Comparison of ENCODE assay signal across 2 cellular contexts in the genomic region with DNA sequence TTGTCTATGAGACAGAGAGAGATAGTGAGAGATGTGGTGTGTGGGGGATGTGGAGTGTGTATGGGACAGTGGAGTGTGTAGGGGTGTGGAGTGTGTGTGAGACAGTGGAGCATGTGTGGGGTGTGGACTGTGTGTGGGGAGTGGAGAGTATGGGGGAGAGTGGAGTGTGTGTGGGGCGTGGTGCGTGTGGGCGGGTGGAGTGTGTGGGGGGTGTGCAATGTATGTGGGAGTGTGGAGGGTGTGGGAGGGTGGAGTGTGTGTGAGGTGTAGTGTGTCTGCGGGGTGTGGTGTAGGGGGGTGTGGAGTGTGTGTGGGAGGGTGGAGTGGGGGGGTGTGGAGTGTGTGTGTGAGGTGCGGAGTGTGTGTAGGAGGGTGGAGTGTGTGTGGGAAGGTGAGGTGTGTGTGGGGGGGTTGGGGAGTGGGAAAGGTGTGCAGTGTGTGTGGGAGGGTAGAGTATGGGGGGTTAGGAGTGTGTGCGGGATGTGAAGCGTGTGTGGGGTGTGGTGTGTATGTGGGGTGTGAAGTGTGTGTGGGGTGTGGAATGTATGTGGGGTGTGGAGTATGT.
TF ChIP-seq lines count a peak whose summit lies in the region.

No MANE protein-coding gene starts in this region.

TF ChIP-seq in HEK293, 187 proteins besides CTCF, POLR2A, EP300 and RAD21 (continued from another document and continues in another):
- TF ChIP-seq ZNF777 (tag by site-specific recombination; IDR thresholded peaks at IDR 0.05; ENCODE audit: borderline replicate concordance) (no peak), ZFP37 (tag by site-specific recombination; IDR thresholded peaks at IDR 0.05) (no peak), IKZF3 (tag by site-specific recombination; IDR thresholded peaks at IDR 0.05) (no peak), ZNF621 (tag by site-specific recombination; IDR thresholded peaks at IDR 0.05) (no peak), ZNF23 (tag by site-specific recombination; IDR thresholded peaks at IDR 0.05; ENCODE audit: borderline replicate concordance) (no peak), KLF1 (tag by site-specific recombination; IDR thresholded peaks at IDR 0.05) (peak; percentile 99), SALL2 (tag by site-specific recombination; IDR thresholded peaks at IDR 0.05; ENCODE audit: borderline replicate concordance) (no peak), REPIN1 (tag by site-specific recombination; IDR thresholded peaks at IDR 0.05; ENCODE audit: low read depth) (no peak), ZFHX2 (tag by site-specific recombination; conservative IDR thresholded peaks at IDR 0.05) (peak; percentile 87), ZNF311 (tag by site-specific recombination; IDR thresholded peaks at IDR 0.05; ENCODE audit: borderline replicate concordance) (no peak), ZNF549 (tag by site-specific recombination; IDR thresholded peaks at IDR 0.05) (no peak), OVOL3 (tag by site-specific recombination; IDR thresholded peaks at IDR 0.05) (no peak), ZBTB17 (tag by site-specific recombination; IDR thresholded peaks at IDR 0.05) (no peak), ZNF394 (tag by site-specific recombination; IDR thresholded peaks at IDR 0.05; ENCODE audit: borderline replicate concordance) (no peak)
- TF ChIP-seq, protein P1, sequence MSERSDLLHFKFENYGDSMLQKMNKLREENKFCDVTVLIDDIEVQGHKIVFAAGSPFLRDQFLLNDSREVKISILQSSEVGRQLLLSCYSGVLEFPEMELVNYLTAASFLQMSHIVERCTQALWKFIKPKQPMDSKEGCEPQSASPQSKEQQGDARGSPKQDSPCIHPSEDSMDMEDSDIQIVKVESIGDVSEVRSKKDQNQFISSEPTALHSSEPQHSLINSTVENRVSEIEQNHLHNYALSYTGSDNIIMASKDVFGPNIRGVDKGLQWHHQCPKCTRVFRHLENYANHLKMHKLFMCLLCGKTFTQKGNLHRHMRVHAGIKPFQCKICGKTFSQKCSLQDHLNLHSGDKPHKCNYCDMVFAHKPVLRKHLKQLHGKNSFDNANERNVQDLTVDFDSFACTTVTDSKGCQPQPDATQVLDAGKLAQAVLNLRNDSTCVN (tag by site-specific recombination; optimal IDR thresholded peaks at IDR 0.05) = no peak
- TF ChIP-seq, protein P2, sequence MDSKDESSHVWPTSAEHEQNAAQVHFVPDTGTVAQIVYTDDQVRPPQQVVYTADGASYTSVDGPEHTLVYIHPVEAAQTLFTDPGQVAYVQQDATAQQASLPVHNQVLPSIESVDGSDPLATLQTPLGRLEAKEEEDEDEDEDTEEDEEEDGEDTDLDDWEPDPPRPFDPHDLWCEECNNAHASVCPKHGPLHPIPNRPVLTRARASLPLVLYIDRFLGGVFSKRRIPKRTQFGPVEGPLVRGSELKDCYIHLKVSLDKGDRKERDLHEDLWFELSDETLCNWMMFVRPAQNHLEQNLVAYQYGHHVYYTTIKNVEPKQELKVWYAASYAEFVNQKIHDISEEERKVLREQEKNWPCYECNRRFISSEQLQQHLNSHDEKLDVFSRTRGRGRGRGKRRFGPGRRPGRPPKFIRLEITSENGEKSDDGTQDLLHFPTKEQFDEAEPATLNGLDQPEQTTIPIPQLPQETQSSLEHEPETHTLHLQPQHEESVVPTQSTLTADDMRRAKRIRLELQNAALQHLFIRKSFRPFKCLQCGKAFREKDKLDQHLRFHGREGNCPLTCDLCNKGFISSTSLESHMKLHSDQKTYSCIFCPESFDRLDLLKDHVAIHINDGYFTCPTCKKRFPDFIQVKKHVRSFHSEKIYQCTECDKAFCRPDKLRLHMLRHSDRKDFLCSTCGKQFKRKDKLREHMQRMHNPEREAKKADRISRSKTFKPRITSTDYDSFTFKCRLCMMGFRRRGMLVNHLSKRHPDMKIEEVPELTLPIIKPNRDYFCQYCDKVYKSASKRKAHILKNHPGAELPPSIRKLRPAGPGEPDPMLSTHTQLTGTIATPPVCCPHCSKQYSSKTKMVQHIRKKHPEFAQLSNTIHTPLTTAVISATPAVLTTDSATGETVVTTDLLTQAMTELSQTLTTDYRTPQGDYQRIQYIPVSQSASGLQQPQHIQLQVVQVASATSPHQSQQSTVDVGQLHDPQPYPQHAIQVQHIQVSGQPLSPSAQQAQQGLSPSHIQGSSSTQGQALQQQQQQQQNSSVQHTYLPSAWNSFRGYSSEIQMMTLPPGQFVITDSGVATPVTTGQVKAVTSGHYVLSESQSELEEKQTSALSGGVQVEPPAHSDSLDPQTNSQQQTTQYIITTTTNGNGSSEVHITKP (tag by site-specific recombination; IDR thresholded peaks at IDR 0.05) = no peak
- TF ChIP-seq, protein P3, sequence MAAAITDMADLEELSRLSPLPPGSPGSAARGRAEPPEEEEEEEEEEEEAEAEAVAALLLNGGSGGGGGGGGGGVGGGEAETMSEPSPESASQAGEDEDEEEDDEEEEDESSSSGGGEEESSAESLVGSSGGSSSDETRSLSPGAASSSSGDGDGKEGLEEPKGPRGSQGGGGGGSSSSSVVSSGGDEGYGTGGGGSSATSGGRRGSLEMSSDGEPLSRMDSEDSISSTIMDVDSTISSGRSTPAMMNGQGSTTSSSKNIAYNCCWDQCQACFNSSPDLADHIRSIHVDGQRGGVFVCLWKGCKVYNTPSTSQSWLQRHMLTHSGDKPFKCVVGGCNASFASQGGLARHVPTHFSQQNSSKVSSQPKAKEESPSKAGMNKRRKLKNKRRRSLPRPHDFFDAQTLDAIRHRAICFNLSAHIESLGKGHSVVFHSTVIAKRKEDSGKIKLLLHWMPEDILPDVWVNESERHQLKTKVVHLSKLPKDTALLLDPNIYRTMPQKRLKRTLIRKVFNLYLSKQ (tag by site-specific recombination; IDR thresholded peaks at IDR 0.05; ENCODE audit: borderline replicate concordance) = no peak
- TF ChIP-seq, protein P4, sequence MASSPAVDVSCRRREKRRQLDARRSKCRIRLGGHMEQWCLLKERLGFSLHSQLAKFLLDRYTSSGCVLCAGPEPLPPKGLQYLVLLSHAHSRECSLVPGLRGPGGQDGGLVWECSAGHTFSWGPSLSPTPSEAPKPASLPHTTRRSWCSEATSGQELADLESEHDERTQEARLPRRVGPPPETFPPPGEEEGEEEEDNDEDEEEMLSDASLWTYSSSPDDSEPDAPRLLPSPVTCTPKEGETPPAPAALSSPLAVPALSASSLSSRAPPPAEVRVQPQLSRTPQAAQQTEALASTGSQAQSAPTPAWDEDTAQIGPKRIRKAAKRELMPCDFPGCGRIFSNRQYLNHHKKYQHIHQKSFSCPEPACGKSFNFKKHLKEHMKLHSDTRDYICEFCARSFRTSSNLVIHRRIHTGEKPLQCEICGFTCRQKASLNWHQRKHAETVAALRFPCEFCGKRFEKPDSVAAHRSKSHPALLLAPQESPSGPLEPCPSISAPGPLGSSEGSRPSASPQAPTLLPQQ (tag by site-specific recombination; IDR thresholded peaks at IDR 0.05) = no peak
- TF ChIP-seq, protein P5, sequence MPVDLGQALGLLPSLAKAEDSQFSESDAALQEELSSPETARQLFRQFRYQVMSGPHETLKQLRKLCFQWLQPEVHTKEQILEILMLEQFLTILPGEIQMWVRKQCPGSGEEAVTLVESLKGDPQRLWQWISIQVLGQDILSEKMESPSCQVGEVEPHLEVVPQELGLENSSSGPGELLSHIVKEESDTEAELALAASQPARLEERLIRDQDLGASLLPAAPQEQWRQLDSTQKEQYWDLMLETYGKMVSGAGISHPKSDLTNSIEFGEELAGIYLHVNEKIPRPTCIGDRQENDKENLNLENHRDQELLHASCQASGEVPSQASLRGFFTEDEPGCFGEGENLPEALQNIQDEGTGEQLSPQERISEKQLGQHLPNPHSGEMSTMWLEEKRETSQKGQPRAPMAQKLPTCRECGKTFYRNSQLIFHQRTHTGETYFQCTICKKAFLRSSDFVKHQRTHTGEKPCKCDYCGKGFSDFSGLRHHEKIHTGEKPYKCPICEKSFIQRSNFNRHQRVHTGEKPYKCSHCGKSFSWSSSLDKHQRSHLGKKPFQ (tag by site-specific recombination; IDR thresholded peaks at IDR 0.05) = peak; percentile 77; the same call in 1 of the 2 replicates

TF ChIP-seq in SK-N-SH treated with all-trans-retinoic acid at 6 μM for 48 hours, 23 proteins besides CTCF, POLR2A, EP300 and RAD21 (continued from another document):
- TF ChIP-seq, protein P6, sequence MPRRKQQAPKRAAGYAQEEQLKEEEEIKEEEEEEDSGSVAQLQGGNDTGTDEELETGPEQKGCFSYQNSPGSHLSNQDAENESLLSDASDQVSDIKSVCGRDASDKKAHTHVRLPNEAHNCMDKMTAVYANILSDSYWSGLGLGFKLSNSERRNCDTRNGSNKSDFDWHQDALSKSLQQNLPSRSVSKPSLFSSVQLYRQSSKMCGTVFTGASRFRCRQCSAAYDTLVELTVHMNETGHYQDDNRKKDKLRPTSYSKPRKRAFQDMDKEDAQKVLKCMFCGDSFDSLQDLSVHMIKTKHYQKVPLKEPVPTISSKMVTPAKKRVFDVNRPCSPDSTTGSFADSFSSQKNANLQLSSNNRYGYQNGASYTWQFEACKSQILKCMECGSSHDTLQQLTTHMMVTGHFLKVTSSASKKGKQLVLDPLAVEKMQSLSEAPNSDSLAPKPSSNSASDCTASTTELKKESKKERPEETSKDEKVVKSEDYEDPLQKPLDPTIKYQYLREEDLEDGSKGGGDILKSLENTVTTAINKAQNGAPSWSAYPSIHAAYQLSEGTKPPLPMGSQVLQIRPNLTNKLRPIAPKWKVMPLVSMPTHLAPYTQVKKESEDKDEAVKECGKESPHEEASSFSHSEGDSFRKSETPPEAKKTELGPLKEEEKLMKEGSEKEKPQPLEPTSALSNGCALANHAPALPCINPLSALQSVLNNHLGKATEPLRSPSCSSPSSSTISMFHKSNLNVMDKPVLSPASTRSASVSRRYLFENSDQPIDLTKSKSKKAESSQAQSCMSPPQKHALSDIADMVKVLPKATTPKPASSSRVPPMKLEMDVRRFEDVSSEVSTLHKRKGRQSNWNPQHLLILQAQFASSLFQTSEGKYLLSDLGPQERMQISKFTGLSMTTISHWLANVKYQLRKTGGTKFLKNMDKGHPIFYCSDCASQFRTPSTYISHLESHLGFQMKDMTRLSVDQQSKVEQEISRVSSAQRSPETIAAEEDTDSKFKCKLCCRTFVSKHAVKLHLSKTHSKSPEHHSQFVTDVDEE (CRISPR knock-in tag; IDR thresholded peaks at IDR 0.05) = no peak
- TF ChIP-seq, protein P7, sequence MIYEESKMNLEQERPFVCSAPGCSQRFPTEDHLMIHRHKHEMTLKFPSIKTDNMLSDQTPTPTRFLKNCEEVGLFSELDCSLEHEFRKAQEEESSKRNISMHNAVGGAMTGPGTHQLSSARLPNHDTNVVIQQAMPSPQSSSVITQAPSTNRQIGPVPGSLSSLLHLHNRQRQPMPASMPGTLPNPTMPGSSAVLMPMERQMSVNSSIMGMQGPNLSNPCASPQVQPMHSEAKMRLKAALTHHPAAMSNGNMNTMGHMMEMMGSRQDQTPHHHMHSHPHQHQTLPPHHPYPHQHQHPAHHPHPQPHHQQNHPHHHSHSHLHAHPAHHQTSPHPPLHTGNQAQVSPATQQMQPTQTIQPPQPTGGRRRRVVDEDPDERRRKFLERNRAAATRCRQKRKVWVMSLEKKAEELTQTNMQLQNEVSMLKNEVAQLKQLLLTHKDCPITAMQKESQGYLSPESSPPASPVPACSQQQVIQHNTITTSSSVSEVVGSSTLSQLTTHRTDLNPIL (CRISPR knock-in tag; IDR thresholded peaks at IDR 0.05; ENCODE audit: low read depth) = no peak
- TF ChIP-seq TOX (CRISPR knock-in tag; IDR thresholded peaks at IDR 0.05; ENCODE audit: borderline replicate concordance) (no peak), ARNTL (CRISPR knock-in tag; IDR thresholded peaks at IDR 0.05; ENCODE audit: borderline replicate concordance, low read depth) (no peak), ZNF565 (CRISPR knock-in tag; conservative IDR thresholded peaks at IDR 0.05; ENCODE audit: low read depth) (no peak), ZC3H10 (CRISPR knock-in tag; IDR thresholded peaks at IDR 0.05) (no peak), ISL1 (CRISPR knock-in tag; IDR thresholded peaks at IDR 0.05) (no peak)
TF ChIP-seq in SK-N-SH treated with all-trans-retinoic acid at 6 μM for 48 hours: peak in this region for 0.
